In genomic region chr4:101790521-101791188, GRCh38 we compare ENCODE assay signal across 8 cellular contexts. TPM values are rescaled to one million over a fixed set of nuclear protein-coding genes. Genes with fewer than 3 reads are reported as not detected.
DNase-seq lines count a peak whose midpoint lies in the region; ATAC-seq and TF ChIP-seq lines count a peak whose summit lies in the region.

TSS of gene BANK1 (plus strand) at chr4:101790730. CDS start at chr4:101790881, 151 bp downstream.

- ATAC-seq in HG02943 (IDR thresholded peaks at IDR 0.05; ENCODE audit: low read depth, unreplicated experiment): peak; percentile 100
- ATAC-seq in activated T-cell treated with anti-CD3 and anti-CD28 coated beads, Interleukin-2, amount 50 U/mL, for 72 hours (replicated peaks in 1 of 2): peak; percentile 93 to 94
- ATAC-seq in naive thymus-derived CD8-positive, alpha-beta T cell: peak; percentile 85 to 93

- H3K4me1 ChIP-seq in urinary bladder (ENCODE audit: insufficient read depth): no peaks in the 10 kb centered on the region

- peak within 1 kb of the TSS; percentile 27 for H3K27ac Mint-ChIP-seq in activated T-cell treated with anti-CD3 and anti-CD28 coated beads, Interleukin-2, amount 50 U/mL, for 72 hours
- peak within 1 kb of the TSS in 7 of 10 donors; percentile 8 to 77 (median 34) for H3K27ac Mint-ChIP-seq in naive thymus-derived CD8-positive, alpha-beta T cell

- POLR2A ChIA-PET in naive thymus-derived CD8-positive, alpha-beta T cell (lab: Charles Lee): no interaction called here

- 11% methylated on average over 45 of the region's 45 CpGs for WGBS in urinary bladder

- peak within 1 kb of the TSS; percentile 47 to 48 for H3K4me3 ChIP-seq in foreskin fibroblast (ENCODE audit: low read depth in 1 of 2, low read length in 2 of 2)
- peak within 1 kb of the TSS; percentile 53 for H3K4me3 ChIP-seq in urinary bladder (ENCODE audit: low read depth, low read length)

- peak within 1 kb of the TSS; percentile 75 for H3K27ac ChIP-seq in urinary bladder (ENCODE audit: low read depth)

- DNase-seq in activated T-cell treated with anti-CD3 and anti-CD28 coated beads for 1 hour (ENCODE audit: low read depth) (peak; percentile 8), activated T-cell treated with anti-CD3 and anti-CD28 coated beads for 4 hours (no peak), NCI-H2196 treated with DMSO at 0.1 percent for 48 hours (lab: John Stamatoyannopoulos, UW; ENCODE audit: unreplicated experiment) (peak; percentile 11), foreskin fibroblast (peak in 1 of 2 donors; percentile 52)
- peak; percentile 45 to 50 for DNase-seq in activated T-cell treated with anti-CD3 and anti-CD28 coated beads, Interleukin-2, amount 50 U/mL, for 72 hours
- DNase-seq in naive thymus-derived CD8-positive, alpha-beta T cell: peak in 9 of 10 donors; percentile 8 to 71 (median 27)

- no peak for TF ChIP-seq CTCF in foreskin fibroblast (IDR thresholded peaks at IDR 0.05; ENCODE audit: low read depth, low read length)

- H3K27me3 Mint-ChIP-seq in activated T-cell treated with anti-CD3 and anti-CD28 coated beads, Interleukin-2, amount 50 U/mL, for 72 hours (ENCODE audit: low read depth): peaks cover 41% of the 10 kb centered on the region
- H3K27me3 Mint-ChIP-seq in naive thymus-derived CD8-positive, alpha-beta T cell: peaks cover 9 to 61% (median 16%) of the 10 kb centered on the region in 5 donors

- H3K36me3 ChIP-seq in urinary bladder (ENCODE audit: insufficient read depth): no peaks in the 10 kb centered on the region

- H3K4me3 Mint-ChIP-seq in activated T-cell treated with anti-CD3 and anti-CD28 coated beads, Interleukin-2, amount 50 U/mL, for 72 hours: peak within 1 kb of the TSS; percentile 78 to 88
- peak within 1 kb of the TSS; percentile 67 to 89 (median 82) for H3K4me3 Mint-ChIP-seq in naive thymus-derived CD8-positive, alpha-beta T cell

- H3K9me3 Mint-ChIP-seq in activated T-cell treated with anti-CD3 and anti-CD28 coated beads, Interleukin-2, amount 50 U/mL, for 72 hours: no peaks in the 10 kb centered on the region
- H3K9me3 Mint-ChIP-seq in naive thymus-derived CD8-positive, alpha-beta T cell: peaks cover 0 to 11% (median 4%) of the 10 kb centered on the region in 9 donors

- peaks cover 7% of the 10 kb centered on the region for H3K4me1 Mint-ChIP-seq in activated T-cell treated with anti-CD3 and anti-CD28 coated beads, Interleukin-2, amount 50 U/mL, for 72 hours (ENCODE audit: low read depth)
- H3K4me1 Mint-ChIP-seq in naive thymus-derived CD8-positive, alpha-beta T cell: peaks cover 2 to 28% (median 8%) of the 10 kb centered on the region in 4 donors

- no peaks in the 10 kb centered on the region for H3K36me3 Mint-ChIP-seq in activated T-cell treated with anti-CD3 and anti-CD28 coated beads, Interleukin-2, amount 50 U/mL, for 72 hours (ENCODE audit: insufficient read depth in 2 of 2)
- H3K36me3 Mint-ChIP-seq in naive thymus-derived CD8-positive, alpha-beta T cell: peaks cover 0 to 6% (median 5%) of the 10 kb centered on the region in 3 donors

RNA-seq across cellular contexts. Expression of gene BANK1, which starts in this region (rescaled TPM):
- under 1 TPM; 0.22 to 0.46 TPM for total RNA-seq in activated T-cell treated with anti-CD3 and anti-CD28 coated beads, Interleukin-2, amount 50 U/mL, for 72 hours
- 10 to 100 TPM; 10.9 to 13.4 TPM for total RNA-seq in naive thymus-derived CD8-positive, alpha-beta T cell
- under 1 TPM in 2 of 3 donors, not detected in 1; 0.40 to 0.58 TPM for polyA plus RNA-seq in naive thymus-derived CD8-positive, alpha-beta T cell
- 6.7 TPM for total RNA-seq in urinary bladder
- polyA plus RNA-seq in urinary bladder: 1.5 TPM

Comparison
In these comparisons a context has a peak if more than half of its experiments do, and no peak if none do; other contexts are left out.
1. Peak in DNase-seq and ATAC-seq in activated T-cell treated with anti-CD3 and anti-CD28 coated beads, Interleukin-2, amount 50 U/mL, for 72 hours; RNA of the gene not detected or under 1 TPM.